ENCODE assay signal across 8 cellular contexts in genomic region chr5:158382473-158382872, GRCh38.
DNase-seq lines count a peak whose midpoint lies in the region; ATAC-seq and TF ChIP-seq lines count a peak whose summit lies in the region.

No MANE protein-coding gene starts in this region.

- 6 to 12% methylated on average over 2 of the region's 2 CpGs for WGBS in esophagus squamous epithelium, 2 donors

- H3K27ac Mint-ChIP-seq in osteocyte (ENCODE audit: unreplicated experiment): peak overlapping the region; percentile 46
- no peak overlapping the region for H3K27ac Mint-ChIP-seq in CD4-positive, alpha-beta T cell

- no peaks in the 10 kb centered on the region for H3K36me3 ChIP-seq in SJCRH30
- no peaks in the 10 kb centered on the region for H3K36me3 ChIP-seq in esophagus squamous epithelium

- TF ChIP-seq CTCF in esophagus squamous epithelium (IDR thresholded peaks at IDR 0.05): no peak
- TF ChIP-seq CTCF in osteocyte (IDR thresholded peaks at IDR 0.05): no peak
- no peak for TF ChIP-seq CTCF in CD4-positive, alpha-beta T cell (IDR thresholded peaks at IDR 0.05)

- H3K9me3 ChIP-seq in SJCRH30 (replicated peaks): peaks cover 3% of the 10 kb centered on the region; the same call in 1 of the 2 replicates
- peaks cover 0 to 3% (median 0%) of the 10 kb centered on the region in 3 donors for H3K9me3 ChIP-seq in esophagus squamous epithelium
- H3K9me3 ChIP-seq in CD4-positive, alpha-beta T cell (ENCODE audit: control insufficient read depth, low read length): peaks cover 7% of the 10 kb centered on the region

- H3K4me3 ChIP-seq in SJCRH30 (no peak overlapping the region), esophagus squamous epithelium (no peak overlapping the region)

- H3K4me1 ChIP-seq in SJCRH30: peaks cover 20% of the 10 kb centered on the region
- peaks cover 10 to 38% (median 12%) of the 10 kb centered on the region in 3 donors for H3K4me1 ChIP-seq in esophagus squamous epithelium

- intact Hi-C loops in esophagus squamous epithelium (cut with DNase I): no loop called here
- intact Hi-C loops in CD4-positive, alpha-beta T cell (cut with DNase I, micrococcal nuclease): no loop called here

- ATAC-seq in GM19035 (IDR thresholded peaks at IDR 0.05; ENCODE audit: unreplicated experiment) (peak; percentile 95), HG03095 (IDR thresholded peaks at IDR 0.05; ENCODE audit: unreplicated experiment) (peak; percentile 92)
- no peak for ATAC-seq in CD4-positive, alpha-beta T cell (ENCODE audit: poor library complexity)

- H3K4me1 Mint-ChIP-seq in osteocyte (ENCODE audit: unreplicated experiment): peaks cover 58% of the 10 kb centered on the region
- no peaks in the 10 kb centered on the region for H3K4me1 Mint-ChIP-seq in CD4-positive, alpha-beta T cell (ENCODE audit: low read depth)

- no peak overlapping the region for H3K4me3 Mint-ChIP-seq in osteocyte (ENCODE audit: unreplicated experiment)
- no peak overlapping the region for H3K4me3 Mint-ChIP-seq in CD4-positive, alpha-beta T cell

- no peaks in the 10 kb centered on the region for H3K27me3 Mint-ChIP-seq in osteocyte (ENCODE audit: unreplicated experiment)
- no peaks in the 10 kb centered on the region for H3K27me3 Mint-ChIP-seq in CD4-positive, alpha-beta T cell

- TF ChIP-seq POLR2A in esophagus squamous epithelium (IDR thresholded peaks at IDR 0.05): no peak

- DNase-seq in Ammon's horn (ENCODE audit: low spot score): peak; percentile 14
- peak; percentile 80 to 87 for DNase-seq in SJCRH30
- DNase-seq in esophagus squamous epithelium (lab: John Stamatoyannopoulos, UW): peak; percentile 4
- peak; percentile 88 for DNase-seq in osteocyte (ENCODE audit: extremely low spot score, unreplicated experiment)
- DNase-seq in COR-L47 (lab: John Stamatoyannopoulos, UW): no peak
- no peak for DNase-seq in CD4-positive, alpha-beta T cell

- POLR2A ChIA-PET in CD4-positive, alpha-beta T cell (lab: Charles Lee): no interaction called here

- peaks cover 10% of the 10 kb centered on the region for H3K9me3 Mint-ChIP-seq in osteocyte (ENCODE audit: unreplicated experiment)
- peaks cover 5% of the 10 kb centered on the region for H3K9me3 Mint-ChIP-seq in CD4-positive, alpha-beta T cell

- peaks cover 2% of the 10 kb centered on the region for H3K36me3 Mint-ChIP-seq in osteocyte (ENCODE audit: unreplicated experiment)
- no peaks in the 10 kb centered on the region for H3K36me3 Mint-ChIP-seq in CD4-positive, alpha-beta T cell (ENCODE audit: low read depth)

- CTCF ChIA-PET in CD4-positive, alpha-beta T cell (lab: Charles Lee): no interaction called here

- H3K27me3 ChIP-seq in SJCRH30 (no peaks in the 10 kb centered on the region), esophagus squamous epithelium (no peaks in the 10 kb centered on the region)
- no peaks in the 10 kb centered on the region for H3K27me3 ChIP-seq in CD4-positive, alpha-beta T cell (ENCODE audit: control insufficient read depth, insufficient read depth, low read length)

- H3K27ac ChIP-seq in SJCRH30 (no peak overlapping the region), esophagus squamous epithelium (no peak overlapping the region)
- H3K27ac ChIP-seq in CD4-positive, alpha-beta T cell (ENCODE audit: low read depth, low read length): no peak overlapping the region

Comparison
In these comparisons a context has a peak if more than half of its experiments do, and no peak if none do; other contexts are left out.
1. DNase-seq: peak in Ammon's horn (single experiment), SJCRH30 (2 of 2), esophagus squamous epithelium (single experiment) and osteocyte (single experiment); none in COR-L47 (single experiment) and CD4-positive, alpha-beta T cell (0 of 10).